20 cellular contexts compared by ENCODE assay signal in the genomic region with DNA sequence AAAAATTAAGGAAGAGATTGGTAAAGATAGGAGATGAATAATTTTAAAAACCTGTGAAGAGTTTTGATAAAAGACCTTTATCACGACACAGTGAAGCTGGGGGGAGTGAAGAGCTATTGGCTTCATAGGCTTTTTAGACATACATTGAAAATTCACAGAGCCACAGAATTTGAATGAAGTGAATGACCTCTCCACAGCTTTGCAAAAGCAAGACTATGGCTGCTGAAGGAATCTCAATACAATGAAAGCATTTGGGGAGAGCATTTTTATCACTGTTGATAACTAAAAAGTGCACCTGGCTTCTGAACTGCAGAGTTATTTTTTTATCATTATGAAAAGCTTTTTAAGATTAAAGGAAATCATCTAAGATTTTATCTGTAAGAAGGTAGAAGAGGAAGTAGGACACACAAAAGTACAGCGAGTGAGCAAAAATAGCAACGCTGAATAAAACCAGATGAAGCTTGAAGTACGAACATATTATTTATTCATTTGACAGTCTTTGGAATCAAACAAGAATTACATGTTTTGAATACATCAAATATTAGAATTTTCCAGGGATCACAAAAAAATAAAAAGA.
"Had no signal": no experiment of that assay in that cellular context is flagged by ENCODE, and none has a peak within 500 bp of the region (broad histone marks: within the 10 kb centered on the region; RNA-seq: fewer than 3 reads in every experiment).

No MANE protein-coding gene starts in this region.

- H3K36me3 Mint-ChIP-seq: naive B cell had no signal

- ATAC-seq: esophagus mucosa, lower lobe of right lung, WTC11 had no signal

- H3K4me3 Mint-ChIP-seq: naive B cell, WTC11 had no signal

- DNase-seq: activated CD4-positive, alpha-beta T cell treated with anti-CD3 and anti-CD28 coated beads, Interleukin-2, amount 50 U/mL, for 48 hours; dermis blood vessel endothelial cell; effector CD8-positive, alpha-beta T cell; foreskin melanocyte; kidney; lower lobe of right lung; mesendoderm; naive B cell; ovary; spleen; stimulated activated CD4-positive, alpha-beta T cell treated with anti-CD3 and anti-CD28 coated beads, Interleukin-4, amount 100 ng/mL, for 1 hour; stimulated activated naive CD4-positive, alpha-beta T cell; T-helper 1 cell; T-helper 9 cell; upper lobe of left lung had no signal

- H3K27me3 Mint-ChIP-seq: naive B cell had no signal

- H3K36me3 ChIP-seq: lower lobe of right lung, neutrophil, ovary, prostate gland, spleen, thoracic aorta, upper lobe of left lung had no signal

- H3K4me1 Mint-ChIP-seq: naive B cell had no signal

- H3K27me3 ChIP-seq: neutrophil, ovary, spleen, upper lobe of left lung had no signal

- H3K27ac Mint-ChIP-seq: naive B cell, WTC11 had no signal

- H3K27ac ChIP-seq: lower lobe of right lung, neutrophil, ovary, prostate gland, spleen, thoracic aorta, upper lobe of left lung had no signal

- H3K9me3 ChIP-seq: lower lobe of right lung, neutrophil, ovary, prostate gland, thoracic aorta, upper lobe of left lung had no signal

- H3K4me1 ChIP-seq: lower lobe of right lung, prostate gland, spleen, upper lobe of left lung had no signal

- H3K4me3 ChIP-seq: lower lobe of right lung, ovary, prostate gland, spleen, thoracic aorta, upper lobe of left lung had no signal
